15 cellular contexts compared by ENCODE assay signal in genomic region chr2:239780236-239780997, GRCh38.
"Had no signal": no experiment of that assay in that cellular context is flagged by ENCODE, and none has a peak within 500 bp of the region (broad histone marks: within the 10 kb centered on the region; RNA-seq: fewer than 3 reads in every experiment).

No MANE protein-coding gene starts in this region.

- H3K27me3 ChIP-seq: adrenal gland, colonic mucosa had no signal

- H3K4me3 ChIP-seq: adrenal gland, colonic mucosa had no signal

- H3K27ac ChIP-seq: adrenal gland, colonic mucosa, foreskin keratinocyte, VCaP had no signal

- H3K4me1 ChIP-seq: colonic mucosa, foreskin keratinocyte had no signal

- H3K36me3 ChIP-seq: adrenal gland, colonic mucosa had no signal

- DNase-seq: activated CD4-positive, alpha-beta T cell treated with anti-CD3 and anti-CD28 coated beads, Interleukin-2, amount 50 U/mL, for 48 hours; activated naive CD4-positive, alpha-beta T cell treated with anti-CD3 and anti-CD28 coated beads, Interleukin-2, amount 50 U/mL, for 16 hours; caudate nucleus; colonic mucosa; effector CD4-positive, alpha-beta T cell; foreskin keratinocyte; glutamatergic neuron; hypothalamus; mesendoderm; stimulated activated naive B cell treated with anti-CD40 and anti-IgM and Interleukin-4, amounts not matched to agents 10 μg/mL and 1 μg/mL and 100 μg/mL, for 72 hours; T-helper 1 cell; trophoblast cell had no signal

- H3K9me3 ChIP-seq: adrenal gland, colonic mucosa had no signal

- FAIRE-seq: endothelial cell of umbilical vein had no signal
